ENCODE assay signal across 8 cellular contexts in the genomic region with DNA sequence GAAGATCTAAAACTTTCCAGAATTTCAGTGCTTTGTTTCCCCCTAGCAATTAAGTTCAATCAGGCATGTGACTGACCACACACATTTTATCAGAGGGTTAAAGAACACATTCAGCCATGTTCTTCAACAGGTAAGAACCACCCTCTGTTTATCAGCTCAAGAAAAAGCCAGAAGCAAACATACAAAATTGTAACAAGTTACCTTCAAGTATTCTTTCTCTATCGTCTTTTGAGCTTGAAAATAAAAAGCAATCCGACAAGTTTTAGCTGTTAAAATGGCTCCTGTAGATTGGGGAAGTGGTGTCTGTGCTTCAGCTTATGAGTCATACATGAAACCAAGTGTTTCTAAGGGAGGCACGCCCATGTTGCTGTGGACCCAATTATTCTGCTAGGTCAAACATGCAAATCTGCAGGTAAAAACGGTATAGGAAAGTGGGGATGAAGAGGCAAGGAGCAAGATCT. TPM values are rescaled to one million over a fixed set of nuclear protein-coding genes. Genes with fewer than 3 reads are reported as not detected.
A peak's percentile ranks its signal among the peaks of the same experiment; 100 is the strongest.
DNase-seq lines count a peak whose midpoint lies in the region; ATAC-seq and TF ChIP-seq lines count a peak whose summit lies in the region.

TSS of gene ELF1 (minus strand) at position 290 of the 461 bp plus-strand sequence. CDS start 37,262 bp downstream, outside the sequence.

- ATAC-seq in GM18511 (IDR thresholded peaks at IDR 0.05; ENCODE audit: unreplicated experiment), result peak; percentile 93
- ATAC-seq in HG02943 (IDR thresholded peaks at IDR 0.05; ENCODE audit: low read depth, unreplicated experiment), result peak; percentile 91

- peak within 1 kb of the TSS; percentile 66 for H3K9ac ChIP-seq in endodermal cell (ENCODE audit: extremely low read depth, low read length, poor library complexity, severe bottlenecking)

- 29 to 66% methylated on average over 3 to 4 of the region's 4 CpGs for WGBS in endodermal cell (ENCODE audit: insufficient coverage in 1 of 2, insufficient read length in 1 of 2), 2 experiments

- peak within 1 kb of the TSS; percentile 97 for H3K27ac Mint-ChIP-seq in activated CD4-positive, alpha-beta T cell treated with anti-CD3 and anti-CD28 coated beads, Interleukin-2, amount 10 ng/mL, durations not matched to agents 7 days and 5 days
- peak within 1 kb of the TSS; percentile 93 for H3K27ac Mint-ChIP-seq in endodermal cell

- H3K4me3 ChIP-seq in A673 (ENCODE audit: low read depth, low read length, poor library complexity, severe bottlenecking), result no peak within 1 kb of the TSS
- H3K4me3 ChIP-seq in endodermal cell (ENCODE audit: low read length), result peak within 1 kb of the TSS; percentile 73

- peaks cover 23% of the 10 kb centered on the region for H3K36me3 Mint-ChIP-seq in activated CD4-positive, alpha-beta T cell treated with anti-CD3 and anti-CD28 coated beads, Interleukin-2, amount 10 ng/mL, durations not matched to agents 7 days and 5 days (ENCODE audit: low read depth)
- peaks cover 3% of the 10 kb centered on the region for H3K36me3 Mint-ChIP-seq in endodermal cell (ENCODE audit: low read depth)

- no peaks in the 10 kb centered on the region for H3K27me3 Mint-ChIP-seq in activated CD4-positive, alpha-beta T cell treated with anti-CD3 and anti-CD28 coated beads, Interleukin-2, amount 10 ng/mL, durations not matched to agents 7 days and 5 days
- H3K27me3 Mint-ChIP-seq in endodermal cell (ENCODE audit: insufficient read depth), result no peaks in the 10 kb centered on the region

- DNase-seq in A673 (ENCODE audit: low spot score) (peak; percentile 50), NCI-H226 (peak; percentile 64), endodermal cell (no peak), mucosa of gallbladder (ENCODE audit: low spot score) (peak; percentile 60), superior temporal gyrus (ENCODE audit: extremely low spot score) (peak; percentile 60)
- DNase-seq in activated CD4-positive, alpha-beta T cell treated with anti-CD3 and anti-CD28 coated beads, Interleukin-2, amount 10 ng/mL, durations not matched to agents 7 days and 5 days, result peak; percentile 80

- BruUV-seq in A673 (replicated peaks; lab: Mats Ljungman, UMichigan), result no TSS peak

- H3K4me1 Mint-ChIP-seq in activated CD4-positive, alpha-beta T cell treated with anti-CD3 and anti-CD28 coated beads, Interleukin-2, amount 10 ng/mL, durations not matched to agents 7 days and 5 days, result peaks cover 45% of the 10 kb centered on the region
- H3K4me1 Mint-ChIP-seq in endodermal cell, result peaks cover 62% of the 10 kb centered on the region

- CTCF ChIA-PET in A673 (lab: Charles Lee), result no interaction called here
- CTCF ChIA-PET in activated CD4-positive, alpha-beta T cell treated with anti-CD3 and anti-CD28 coated beads, Interleukin-2, amount 10 ng/mL, durations not matched to agents 7 days and 5 days (lab: Charles Lee), result interaction anchor here (0.7 to 2.0 kb wide), 9 partner anchors 10 to 98 kb away, joined by 3 to 9 read pairs (median 3); partner anchors contain the start of gene WBP4

- H3K9me3 Mint-ChIP-seq in activated CD4-positive, alpha-beta T cell treated with anti-CD3 and anti-CD28 coated beads, Interleukin-2, amount 10 ng/mL, durations not matched to agents 7 days and 5 days, result no peaks in the 10 kb centered on the region
- H3K9me3 Mint-ChIP-seq in endodermal cell, result no peaks in the 10 kb centered on the region

- H3K27me3 ChIP-seq in A673 (replicated peaks; ENCODE audit: insufficient read depth, low read depth, low read length, poor library complexity), result no peaks in the 10 kb centered on the region
- H3K27me3 ChIP-seq in endodermal cell (ENCODE audit: control insufficient read depth, insufficient read depth, low read length, poor library complexity, severe bottlenecking), result no peaks in the 10 kb centered on the region

- intact Hi-C loops in A673 (cut with micrococcal nuclease; ENCODE audit: unreplicated experiment), result no loop called here

- POLR2A ChIA-PET in A673 (lab: Charles Lee; ENCODE audit: low non-redundant PET), result no interaction called here
- POLR2A ChIA-PET in activated CD4-positive, alpha-beta T cell treated with anti-CD3 and anti-CD28 coated beads, Interleukin-2, amount 10 ng/mL, durations not matched to agents 7 days and 5 days (lab: Charles Lee), result interaction anchor here (0.6 to 2.4 kb wide), 4 partner anchors 14 to 356 kb away, joined by 3 to 10 read pairs (median 4); no protein-coding TSS in a partner anchor

- peak within 1 kb of the TSS; percentile 98 for H3K4me3 Mint-ChIP-seq in activated CD4-positive, alpha-beta T cell treated with anti-CD3 and anti-CD28 coated beads, Interleukin-2, amount 10 ng/mL, durations not matched to agents 7 days and 5 days
- peak within 1 kb of the TSS; percentile 39 for H3K4me3 Mint-ChIP-seq in endodermal cell

- H3K36me3 ChIP-seq in A673 (ENCODE audit: insufficient read depth, low read length, poor library complexity, severe bottlenecking) (no peaks in the 10 kb centered on the region), endodermal cell (ENCODE audit: control insufficient read depth, insufficient read depth, low read length) (no peaks in the 10 kb centered on the region)

- no peak for TF ChIP-seq CTCF in A673 (conservative IDR thresholded peaks at IDR 0.05; ENCODE audit: low read depth, low read length)
- TF ChIP-seq CTCF in endodermal cell (conservative IDR thresholded peaks at IDR 0.05), result no peak

- H3K9me3 ChIP-seq in A673 (ENCODE audit: low read depth, low read length, poor library complexity, severe bottlenecking), result no peaks in the 10 kb centered on the region
- H3K9me3 ChIP-seq in endodermal cell (ENCODE audit: control insufficient read depth, low read length), result no peaks in the 10 kb centered on the region

- H3K4me1 ChIP-seq in A673 (ENCODE audit: insufficient read depth, low read length, poor library complexity, severe bottlenecking) (no peaks in the 10 kb centered on the region), endodermal cell (ENCODE audit: control insufficient read depth, insufficient read depth, low read length) (peaks cover 13% of the 10 kb centered on the region)

- no peak within 1 kb of the TSS for H3K27ac ChIP-seq in A673 (ENCODE audit: low read depth, low read length, poor library complexity, severe bottlenecking)
- peak within 1 kb of the TSS; percentile 14 for H3K27ac ChIP-seq in endodermal cell (ENCODE audit: low read depth, low read length)

RNA-seq across cellular contexts. Expression of gene ELF1, which starts in this region (rescaled TPM):
- total RNA-seq in A673 (2021), result 29.1 and 31.5 TPM in 2 replicates
- total RNA-seq in activated CD4-positive, alpha-beta T cell treated with anti-CD3 and anti-CD28 coated beads, Interleukin-2, amount 10 ng/mL, durations not matched to agents 7 days and 5 days, result 100 to 1,000 TPM; 125 to 149 TPM
- 10 to 100 TPM; 36.0 to 44.1 TPM for total RNA-seq in endodermal cell
- polyA plus RNA-seq in endodermal cell (2013, experiment 1 of 2), result 21.2 TPM
- 20.6 TPM for polyA plus RNA-seq in endodermal cell (2013, experiment 2 of 2)
- total RNA-seq in mucosa of gallbladder, result 121 TPM
